In genomic region chr3:53219897-53220483, GRCh38 we compare ENCODE assay signal across 7 cellular contexts. TPM values are rescaled to one million over a fixed set of nuclear protein-coding genes. Genes with fewer than 3 reads are reported as not detected.
DNase-seq lines count a peak whose midpoint lies in the region; ATAC-seq lines count a peak whose summit lies in the region.

No MANE protein-coding gene starts in this region.

- H3K4me3 Mint-ChIP-seq in central memory CD8-positive, alpha-beta T cell, result no peak overlapping the region

- no peak overlapping the region for H3K27ac Mint-ChIP-seq in central memory CD8-positive, alpha-beta T cell (ENCODE audit: low read depth)

- H3K9me3 Mint-ChIP-seq in central memory CD8-positive, alpha-beta T cell, result no peaks in the 10 kb centered on the region

- peaks cover 9% of the 10 kb centered on the region for H3K27me3 Mint-ChIP-seq in central memory CD8-positive, alpha-beta T cell

- peak; percentile 86 for ATAC-seq in GM18498 (IDR thresholded peaks at IDR 0.05; ENCODE audit: unreplicated experiment)
- peak; percentile 50 for ATAC-seq in HG03025 (IDR thresholded peaks at IDR 0.05; ENCODE audit: low FRiP score, unreplicated experiment)
- ATAC-seq in central memory CD8-positive, alpha-beta T cell (replicated peaks; ENCODE audit: extremely low read depth, poor library complexity, severe bottlenecking), result peak; percentile 86
- peak; percentile 94 for ATAC-seq in left colon

- peak; percentile 71 for DNase-seq in NCI-H2227 treated with DMSO at 0.1 percent for 48 hours (lab: John Stamatoyannopoulos, UW)
- DNase-seq in activated CD4-positive, CD25-positive, alpha-beta regulatory T cell treated with anti-CD3 and anti-CD28 coated beads, Interleukin-2, amount 50 U/mL, for 72 hours, result peak; percentile 84
- DNase-seq in central memory CD8-positive, alpha-beta T cell (ENCODE audit: low spot score in 2 of 2), result peak; percentile 64 to 71
- DNase-seq in left colon, result peak; percentile 79 to 88
- peak; percentile 55 to 72 for DNase-seq in stimulated activated CD4-positive, alpha-beta T cell treated with anti-CD3 and anti-CD28 coated beads, Interleukin-4, amount 100 ng/mL, for 4 hours

- peaks cover 4% of the 10 kb centered on the region for H3K36me3 Mint-ChIP-seq in central memory CD8-positive, alpha-beta T cell (ENCODE audit: insufficient read depth)

- peaks cover 5% of the 10 kb centered on the region for H3K4me1 Mint-ChIP-seq in central memory CD8-positive, alpha-beta T cell

- intact Hi-C loops in left colon (cut with DNase I, micrococcal nuclease), result no loop called here

RNA-seq across cellular contexts. Expression of gene TKT, which starts 35.8 kb away (rescaled TPM):
- total RNA-seq in left colon, result 100 to 1,000 TPM; 170 to 242 TPM

RNA-seq across cellular contexts. Expression of gene PRKCD, which starts 59.0 kb away (rescaled TPM):
- 10 to 100 TPM; 93.3 to 94.0 TPM for total RNA-seq in left colon

Comparison
In these comparisons a context has a peak if more than half of its experiments do, and no peak if none do; other contexts are left out.
1. Peak in every context shown above with its lines: DNase-seq and ATAC-seq.